Comparison of ENCODE assay signal across 8 cellular contexts in the genomic region with DNA sequence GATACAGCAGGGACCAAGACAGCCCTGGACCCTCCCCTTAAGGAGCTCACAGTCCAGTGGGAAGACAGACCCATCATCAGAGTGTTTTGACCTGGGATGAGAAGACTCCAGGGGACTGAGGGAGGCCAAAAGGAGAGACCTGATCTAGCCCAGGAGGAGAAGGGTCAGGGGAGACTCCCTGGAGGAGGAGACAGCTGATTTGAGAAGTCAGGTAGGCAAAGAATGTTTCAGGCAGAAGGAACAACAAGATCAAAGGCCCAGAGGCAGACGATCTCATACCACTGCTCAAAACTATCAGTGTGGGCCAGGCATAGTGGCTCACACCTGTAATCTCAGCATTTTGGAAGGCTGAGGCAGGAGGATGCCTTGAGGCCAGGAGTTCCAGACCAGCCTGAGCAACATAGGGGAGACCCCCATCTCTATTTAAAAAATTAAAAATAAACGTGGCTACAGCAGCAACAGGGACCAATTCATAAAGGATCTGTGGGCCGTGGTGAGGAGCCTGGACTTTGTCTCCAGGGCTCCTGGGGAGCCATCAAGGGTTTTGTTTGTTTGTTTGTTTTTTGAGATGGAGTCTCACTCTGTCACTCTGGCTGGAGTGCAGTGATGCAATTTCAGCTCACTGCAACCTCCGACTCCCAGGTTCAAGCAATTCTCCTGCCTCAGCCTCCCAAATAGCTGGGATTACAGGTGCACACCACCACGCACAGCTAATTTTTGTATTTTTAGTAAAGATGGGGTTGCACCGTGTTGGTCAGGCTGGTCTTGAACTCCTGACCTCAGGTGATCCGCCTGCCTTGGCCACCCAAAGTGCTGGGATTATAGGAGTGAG. TPM values are rescaled to one million over a fixed set of nuclear protein-coding genes. Genes with fewer than 3 reads are reported as not detected.
DNase-seq lines count a peak whose midpoint lies in the region; ATAC-seq and TF ChIP-seq lines count a peak whose summit lies in the region.
"Had no signal": no experiment of that assay in that cellular context is flagged by ENCODE, and none has a peak within 500 bp of the region (broad histone marks: within the 10 kb centered on the region; RNA-seq: fewer than 3 reads in every experiment).

No MANE protein-coding gene starts in this region.

- H3K4me1 ChIP-seq in CD8-positive, alpha-beta T cell (ENCODE audit: insufficient read depth, low read length), result peaks cover 50% of the 10 kb centered on the region
- H3K4me1 ChIP-seq in A673 (ENCODE audit: insufficient read depth, low read length, poor library complexity, severe bottlenecking), result peaks cover 21% of the 10 kb centered on the region

- no peaks in the 10 kb centered on the region for H3K9me3 Mint-ChIP-seq in CD8-positive, alpha-beta T cell
- H3K9me3 Mint-ChIP-seq in naive thymus-derived CD8-positive, alpha-beta T cell, result no peaks in the 10 kb centered on the region

- H3K27ac Mint-ChIP-seq in CD8-positive, alpha-beta T cell, result no peak overlapping the region
- peak overlapping the region in 7 of 10 donors; percentile 56 to 96 (median 72) for H3K27ac Mint-ChIP-seq in naive thymus-derived CD8-positive, alpha-beta T cell

- H3K4me3 ChIP-seq in CD8-positive, alpha-beta T cell (ENCODE audit: low read depth, low read length), result no peak overlapping the region
- H3K4me3 ChIP-seq in SK-N-MC, result no peak overlapping the region; the same call in 1 of the 2 replicates
- H3K4me3 ChIP-seq in A673 (ENCODE audit: low read depth, low read length, poor library complexity, severe bottlenecking), result no peak overlapping the region

- peaks cover 7% of the 10 kb centered on the region for H3K36me3 ChIP-seq in CD8-positive, alpha-beta T cell (ENCODE audit: insufficient read depth, low read length)
- H3K36me3 ChIP-seq in SK-N-MC (ENCODE audit: insufficient read depth, low read length) (peaks cover under 1% of the 10 kb centered on the region; the same call in 1 of the 2 replicates), A673 (ENCODE audit: insufficient read depth, low read length, poor library complexity, severe bottlenecking) (peaks cover 10% of the 10 kb centered on the region)
- H3K36me3 ChIP-seq: adrenal gland had no signal

- no peak for TF ChIP-seq CTCF in CD8-positive, alpha-beta T cell (IDR thresholded peaks at IDR 0.05)
- no peak for TF ChIP-seq CTCF in A673 (conservative IDR thresholded peaks at IDR 0.05; ENCODE audit: low read depth, low read length)

- H3K27me3 Mint-ChIP-seq in CD8-positive, alpha-beta T cell (ENCODE audit: low read depth), result no peaks in the 10 kb centered on the region
- H3K27me3 Mint-ChIP-seq in naive thymus-derived CD8-positive, alpha-beta T cell, result no peaks in the 10 kb centered on the region

- intact Hi-C loops in CD8-positive, alpha-beta T cell (cut with DNase I, micrococcal nuclease), result loop anchor here (2.0 to 5.0 kb wide), 5 partner anchors 71 to 351 kb away; a partner anchor contains a TSS
- intact Hi-C loops in A673 (cut with micrococcal nuclease; ENCODE audit: unreplicated experiment), result loop anchor here (10.0 kb wide), 1 partner anchor 291 kb away; a partner anchor contains a TSS

- POLR2A ChIA-PET in CD8-positive, alpha-beta T cell (lab: Charles Lee), result interaction anchor here (0.5 to 1.0 kb wide), 3 partner anchors 16 to 629 kb away, joined by 3 read pairs; no protein-coding TSS in a partner anchor
- POLR2A ChIA-PET in naive thymus-derived CD8-positive, alpha-beta T cell (lab: Charles Lee), result interaction anchor here (1.0 to 1.2 kb wide), 3 partner anchors 9 to 95 kb away, joined by 3 read pairs; no protein-coding TSS in a partner anchor
- POLR2A ChIA-PET in A673 (lab: Charles Lee; ENCODE audit: low non-redundant PET), result no interaction called here

- no peak overlapping the region for H3K9ac ChIP-seq in SK-N-MC (ENCODE audit: insufficient read length)

- CTCF ChIA-PET in CD8-positive, alpha-beta T cell (lab: Charles Lee), result no interaction called here
- CTCF ChIA-PET in A673 (lab: Charles Lee), result no interaction called here

- H3K4me1 Mint-ChIP-seq in CD8-positive, alpha-beta T cell (ENCODE audit: low read depth), result peaks cover 62% of the 10 kb centered on the region
- peaks cover 13 to 71% (median 54%) of the 10 kb centered on the region in 4 donors for H3K4me1 Mint-ChIP-seq in naive thymus-derived CD8-positive, alpha-beta T cell

- peaks cover 18% of the 10 kb centered on the region for H3K36me3 Mint-ChIP-seq in CD8-positive, alpha-beta T cell
- peaks cover 0 to 7% (median 0%) of the 10 kb centered on the region in 3 donors for H3K36me3 Mint-ChIP-seq in naive thymus-derived CD8-positive, alpha-beta T cell

- no TSS peak for BruUV-seq in A673 (replicated peaks; lab: Mats Ljungman, UMichigan)

- peak overlapping the region; percentile 54 for H3K4me3 Mint-ChIP-seq in CD8-positive, alpha-beta T cell
- H3K4me3 Mint-ChIP-seq in naive thymus-derived CD8-positive, alpha-beta T cell, result peak overlapping the region in 9 of 10 donors; percentile 38 to 97 (median 91)

- H3K27ac ChIP-seq in CD8-positive, alpha-beta T cell (ENCODE audit: low read depth, low read length), result no peak overlapping the region
- H3K27ac ChIP-seq in SK-N-MC (peak overlapping the region; percentile 85), A673 (ENCODE audit: low read depth, low read length, poor library complexity, severe bottlenecking) (no peak overlapping the region)

- ATAC-seq in CD8-positive, alpha-beta T cell, result no peak
- no peak for ATAC-seq in naive thymus-derived CD8-positive, alpha-beta T cell

- no peaks in the 10 kb centered on the region for H3K9me3 ChIP-seq in CD8-positive, alpha-beta T cell (ENCODE audit: low read length)
- H3K9me3 ChIP-seq in SK-N-MC (ENCODE audit: low read depth, low read length) (no peaks in the 10 kb centered on the region), A673 (ENCODE audit: low read depth, low read length, poor library complexity, severe bottlenecking) (no peaks in the 10 kb centered on the region)
- H3K9me3 ChIP-seq: adrenal gland had no signal

- no peaks in the 10 kb centered on the region for H3K27me3 ChIP-seq in CD8-positive, alpha-beta T cell (ENCODE audit: insufficient read depth, low read length)
- no peaks in the 10 kb centered on the region for H3K27me3 ChIP-seq in A673 (replicated peaks; ENCODE audit: insufficient read depth, low read depth, low read length, poor library complexity)
- H3K27me3 ChIP-seq: adrenal gland had no signal

- DNase-seq in CD8-positive, alpha-beta T cell, result no peak
- no peak for DNase-seq in SK-N-MC (ENCODE audit: low read depth, low spot score)
- no peak for DNase-seq in naive thymus-derived CD8-positive, alpha-beta T cell
- DNase-seq in A673 (ENCODE audit: low spot score), result no peak
- no peak for DNase-seq in NCI-H524 treated with DMSO at 0.1 percent for 48 hours (lab: John Stamatoyannopoulos, UW)
- no peak for DNase-seq in central memory CD4-positive, alpha-beta T cell
- DNase-seq: DMS 273 treated with DMSO at 0.1 percent for 48 hours had no signal

RNA-seq across cellular contexts. Expression of a gene that starts 2.2 kb away (rescaled TPM):
- 100 to 1,000 TPM; 152 to 171 TPM for total RNA-seq in CD8-positive, alpha-beta T cell
- total RNA-seq in naive thymus-derived CD8-positive, alpha-beta T cell, result 100 to 1,000 TPM; 197 to 212 TPM
- polyA plus RNA-seq in naive thymus-derived CD8-positive, alpha-beta T cell, result 100 to 1,000 TPM; 824 to 920 (median 852) TPM
- total RNA-seq in A673 (2021), result 456 and 467 TPM in 2 replicates

RNA-seq across cellular contexts. Expression of a gene that starts 4.4 kb away (rescaled TPM):
- total RNA-seq in CD8-positive, alpha-beta T cell, result 1 to 10 TPM in 1 of 2 experiments, not detected in 1; 1.1 TPM
- total RNA-seq in naive thymus-derived CD8-positive, alpha-beta T cell, result 1 to 10 TPM in 1 of 2 experiments, under 1 TPM in 1; 0.55 to 1.0 TPM
- polyA plus RNA-seq in naive thymus-derived CD8-positive, alpha-beta T cell, result under 1 TPM in 2 of 3 donors, not detected in 1; 0.27 to 0.47 TPM
- total RNA-seq in A673 (2021), result 0.73 and 1.3 TPM in 2 replicates

RNA-seq across cellular contexts. Expression of a gene that starts 17.1 kb away (rescaled TPM):
- total RNA-seq in CD8-positive, alpha-beta T cell, result 10 to 100 TPM; 49.9 to 51.3 TPM
- 10 to 100 TPM; 55.5 to 56.2 TPM for total RNA-seq in naive thymus-derived CD8-positive, alpha-beta T cell
- polyA plus RNA-seq in naive thymus-derived CD8-positive, alpha-beta T cell, result 10 to 100 TPM; 54.1 to 59.7 (median 58.0) TPM
- 104 and 106 TPM in 2 replicates for total RNA-seq in A673 (2021)

RNA-seq across cellular contexts. Expression of a gene that starts 20.4 kb away (rescaled TPM):
- total RNA-seq in CD8-positive, alpha-beta T cell, result not detected
- total RNA-seq in naive thymus-derived CD8-positive, alpha-beta T cell, result not detected
- polyA plus RNA-seq in naive thymus-derived CD8-positive, alpha-beta T cell, result not detected
- total RNA-seq in A673 (2021), result not detected in 2 replicates
- total RNA-seq: adrenal gland had no signal

RNA-seq across cellular contexts. Expression of a gene that starts 33.4 kb away (rescaled TPM):
- 10 to 100 TPM; 24.0 to 27.7 TPM for total RNA-seq in CD8-positive, alpha-beta T cell
- total RNA-seq in naive thymus-derived CD8-positive, alpha-beta T cell, result 10 to 100 TPM; 27.1 to 29.8 TPM
- 1 to 10 TPM; 6.6 to 7.7 (median 7.2) TPM for polyA plus RNA-seq in naive thymus-derived CD8-positive, alpha-beta T cell
- total RNA-seq in A673 (2021), result 31.1 and 33.5 TPM in 2 replicates
